ENCODE assay signal across 23 cellular contexts in genomic region chr7:141239661-141240060, GRCh38.
"Had no signal": no experiment of that assay in that cellular context is flagged by ENCODE, and none has a peak within 500 bp of the region (broad histone marks: within the 10 kb centered on the region; RNA-seq: fewer than 3 reads in every experiment).

No MANE protein-coding gene starts in this region.

- H3K4me1 ChIP-seq: SJSA1 had no signal

- H3K9me3 ChIP-seq: SJSA1 had no signal

- H3K4me2 ChIP-seq: KMS-11 had no signal

- H3K36me3 ChIP-seq: SJSA1 had no signal

- H3K27ac ChIP-seq: KMS-11, SJSA1, SK-N-MC had no signal

- H3K4me3 ChIP-seq: SJSA1, SK-N-MC had no signal

- H3K27me3 ChIP-seq: SJSA1 had no signal

- H3K9ac ChIP-seq: KMS-11 had no signal

- DNase-seq: IMR-90, Kasumi-1, MM.1S, NCI-H1048, NCI-H1105, NCI-H1417, NCI-H146, NCI-H1694 treated with DMSO at 0.1 percent for 48 hours, NCI-H1930, NCI-H2081, NCI-H2107, NCI-H226, NCI-H446, NCI-H510A, NCI-H524 treated with DMSO at 0.1 percent for 48 hours, NCI-H69, NCI-H774, Right ventricle myocardium superior, RPMI8226, SIG-M5 had no signal
